Comparison of ENCODE assay signal across 12 cellular contexts in the genomic region with DNA sequence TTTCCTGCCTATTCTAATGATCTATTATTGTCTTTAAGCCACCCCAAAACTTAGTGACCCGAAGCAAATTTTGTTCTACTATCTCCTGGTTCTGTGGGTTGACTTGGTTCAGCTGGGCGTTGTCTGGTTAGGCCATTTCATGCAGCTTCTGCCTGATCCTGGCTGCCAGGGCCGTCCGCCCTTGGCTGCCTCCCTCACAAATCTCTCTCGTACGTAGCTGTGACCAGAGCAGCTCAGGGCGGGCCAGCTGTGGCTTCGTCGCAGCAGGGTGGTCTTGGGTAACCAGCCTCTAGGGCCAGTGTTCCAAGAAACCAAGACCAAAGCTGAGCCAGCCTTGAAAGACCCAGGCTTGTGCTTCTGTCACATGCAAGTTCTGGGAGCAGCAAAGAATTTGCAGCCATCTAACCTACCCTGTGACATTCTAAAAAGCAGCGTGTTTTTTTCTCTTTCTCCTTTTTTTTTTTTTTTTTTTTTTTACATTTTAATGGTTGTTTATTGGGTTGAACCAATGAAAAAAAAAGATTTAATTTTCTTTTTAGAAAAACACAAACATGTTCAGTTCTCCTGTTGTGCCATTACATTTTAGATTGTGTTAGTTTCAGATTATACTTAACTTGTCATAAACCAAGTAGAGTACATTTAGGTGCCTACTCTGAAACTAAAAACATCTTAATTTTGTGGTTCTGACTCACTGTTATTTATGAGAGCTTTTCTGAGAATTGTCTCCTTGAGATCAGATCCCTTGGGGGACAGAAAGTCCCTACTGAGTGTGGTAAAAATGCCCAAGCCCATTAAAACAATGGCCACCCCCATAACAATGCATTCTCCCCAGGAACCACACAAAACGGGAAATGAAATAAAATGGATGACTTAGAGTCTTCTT.
DNase-seq lines count a peak whose midpoint lies in the region; ATAC-seq, FAIRE-seq and TF ChIP-seq lines count a peak whose summit lies in the region.
"Had no signal": no experiment of that assay in that cellular context is flagged by ENCODE, and none has a peak within 500 bp of the region (broad histone marks: within the 10 kb centered on the region; RNA-seq: fewer than 3 reads in every experiment).

No MANE protein-coding gene starts in this region.

- no peak for TF ChIP-seq EP300 in K562 (IDR thresholded peaks at IDR 0.05; ENCODE audit: low read length)

- H3K9ac ChIP-seq in K562 (ENCODE audit: insufficient read depth in 1 of 2, low read depth in 2 of 2, low read length in 2 of 2) = peak overlapping the region; percentile 59 to 92

- FAIRE-seq in K562 (lab: Jason Lieb, UNC) = peak; percentile 42

- H3K9me3 ChIP-seq in K562 (replicated peaks; ENCODE audit: control insufficient read depth, insufficient read depth, low read depth, low read length) = no peaks in the 10 kb centered on the region
- no peaks in the 10 kb centered on the region for H3K9me3 ChIP-seq in tibial artery
- H3K9me3 ChIP-seq in right atrium auricular region = no peaks in the 10 kb centered on the region
- H3K9me3 ChIP-seq: upper lobe of left lung had no signal

- no peaks in the 10 kb centered on the region for H4K20me1 ChIP-seq in K562 (replicated peaks; ENCODE audit: control insufficient read depth, insufficient read depth, low read length)

- CTCF ChIA-PET in K562 (lab: Yijun Ruan, JAX; ENCODE audit: low intra/inter-chr PET ratio) = interaction anchor here (0.6 kb wide), 1 partner anchor 284 kb away, joined by 4 read pairs; no protein-coding TSS in a partner anchor

- no peaks in the 10 kb centered on the region for H3K9me1 ChIP-seq in K562 (ENCODE audit: control insufficient read depth, insufficient read depth, low read length)

- peaks cover 48% of the 10 kb centered on the region for H3K79me2 ChIP-seq in K562 (ENCODE audit: control insufficient read depth, insufficient read depth, low read length)

- ATAC-seq in GM19324 (IDR thresholded peaks at IDR 0.05; ENCODE audit: low FRiP score, unreplicated experiment) (peak; percentile 49), HG03159 (IDR thresholded peaks at IDR 0.05; ENCODE audit: unreplicated experiment) (peak; percentile 60), K562 (peak; percentile 54), foreskin keratinocyte (no peak)

- in situ Hi-C loops in K562 (cut with MboI) = no loop called here

- peak overlapping the region; percentile 66; the same call in 2 of the 3 replicates for H3K27ac ChIP-seq in K562 (ENCODE audit: extremely low read depth, low read depth, low read length)
- H3K27ac ChIP-seq in foreskin keratinocyte = no peak overlapping the region
- no peak overlapping the region for H3K27ac ChIP-seq in tibial artery
- H3K27ac ChIP-seq in right atrium auricular region = no peak overlapping the region
- H3K27ac ChIP-seq: upper lobe of left lung had no signal

- no peak for TF ChIP-seq POLR2A in K562 (conservative IDR thresholded peaks at IDR 0.05)

- peak overlapping the region; percentile 1; the same call in 1 of the 2 replicates for H3K4me3 ChIP-seq in K562
- no peak overlapping the region for H3K4me3 ChIP-seq in tibial artery
- H3K4me3 ChIP-seq in right atrium auricular region = no peak overlapping the region
- H3K4me3 ChIP-seq: upper lobe of left lung had no signal

- TF ChIP-seq CTCF in K562 (IDR thresholded peaks at IDR 0.05 in 2 of 3, conservative IDR thresholded peaks at IDR 0.05 in 1 of 3; ENCODE audit: insufficient read depth in 2 of 3, low read depth in 1 of 3, low read length in 3 of 3) (no peak), foreskin keratinocyte (conservative IDR thresholded peaks at IDR 0.05) (no peak), tibial artery (IDR thresholded peaks at IDR 0.05) (no peak), right atrium auricular region (IDR thresholded peaks at IDR 0.05) (no peak)

- H2AFZ ChIP-seq in K562 (ENCODE audit: low read depth, low read length) = peak overlapping the region; percentile 85

- no peak for TF ChIP-seq RAD21 in K562 (CRISPR knock-in tag; conservative IDR thresholded peaks at IDR 0.05 in 1 of 2, IDR thresholded peaks at IDR 0.05 in 1 of 2)

- H3K27me3 ChIP-seq in K562 (ENCODE audit: control insufficient read depth in 2 of 2, insufficient read depth in 2 of 2, low read length in 2 of 2) (no peaks in the 10 kb centered on the region), foreskin keratinocyte (no peaks in the 10 kb centered on the region), tibial artery (no peaks in the 10 kb centered on the region), right atrium auricular region (no peaks in the 10 kb centered on the region)
- H3K27me3 ChIP-seq: upper lobe of left lung had no signal

- POLR2A ChIA-PET in K562 (lab: Yijun Ruan, JAX) = interaction anchor here (0.6 to 2.0 kb wide), 5 partner anchors 8 to 141 kb away, joined by 3 to 7 read pairs (median 3); no protein-coding TSS in a partner anchor

- H3K4me1 ChIP-seq in K562 (replicated peaks in 1 of 2; ENCODE audit: control insufficient read depth in 2 of 2, insufficient read depth in 2 of 2, low read length in 2 of 2) = peaks cover 42 to 57% of the 10 kb centered on the region in 2 experiments
- H3K4me1 ChIP-seq in foreskin keratinocyte = peaks cover 4% of the 10 kb centered on the region
- peaks cover 0 to 8% (median 0%) of the 10 kb centered on the region in 4 donors for H3K4me1 ChIP-seq in tibial artery
- H3K4me1 ChIP-seq in right atrium auricular region = peaks cover 0 to 24% of the 10 kb centered on the region in 2 donors

- intact Hi-C loops in K562 (cut with micrococcal nuclease) = loop anchor here (5.0 kb wide), 3 partner anchors 132 to 202 kb away; no protein-coding TSS in a partner anchor
- intact Hi-C loops in tibial artery (cut with DNase I; ENCODE audit: low total_unique reads) = no loop called here

- H3K4me2 ChIP-seq in K562 (ENCODE audit: insufficient read depth, low read length) = peak overlapping the region; percentile 77

- 12% methylated on average over 11 of the region's 11 CpGs for WGBS in K562 (ENCODE audit: insufficient coverage, low coverage, missing lambda C conversion rate)

- BruUV-seq in K562 (replicated peaks; lab: Mats Ljungman, UMichigan) = no TSS peak

- DNase-seq in EH (ENCODE audit: low read depth) = peak; percentile 47
- peak in 3 of 4 experiments; percentile 43 to 64 (median 49) for DNase-seq in K562 (ENCODE audit: extremely low read depth in 1 of 4, low spot score in 3 of 4)
- DNase-seq in GM19238 (ENCODE audit: insufficient read length, low spot score) = no peak
- DNase-seq in foreskin keratinocyte = no peak
- no peak for DNase-seq in tibial artery
- DNase-seq in right atrium auricular region (ENCODE audit: low spot score) = no peak
- DNase-seq: GDM1, NCI-H187 treated with DMSO at 0.1 percent for 48 hours, occipital lobe had no signal

- H3K36me3 ChIP-seq in K562 (ENCODE audit: control insufficient read depth, insufficient read depth, low read length) (no peaks in the 10 kb centered on the region), tibial artery (no peaks in the 10 kb centered on the region), right atrium auricular region (no peaks in the 10 kb centered on the region)
- H3K36me3 ChIP-seq: upper lobe of left lung had no signal

TF ChIP-seq in K562, 482 proteins besides CTCF, POLR2A, EP300 and RAD21 (continues in another document):
- TF ChIP-seq NBN (IDR thresholded peaks at IDR 0.05; ENCODE audit: low read depth) (no peak), CC2D1A (IDR thresholded peaks at IDR 0.05) (no peak), KDM1A (IDR thresholded peaks at IDR 0.05) (no peak), HNRNPH1 (optimal IDR thresholded peaks at IDR 0.05; ENCODE audit: low read depth, low read length) (no peak), NR4A1 (CRISPR knock-in tag; IDR thresholded peaks at IDR 0.05) (no peak), NR4A1 (tag; IDR thresholded peaks at IDR 0.05) (no peak), ZKSCAN8 (CRISPR knock-in tag; IDR thresholded peaks at IDR 0.05) (0 out of 2 replicates have a peak, but pooled peaks have one; percentile 38), KLF1 (tag; IDR thresholded peaks at IDR 0.05) (no peak), ZNF639 (CRISPR knock-in tag; conservative IDR thresholded peaks at IDR 0.05 in 1 of 2, IDR thresholded peaks at IDR 0.05 in 1 of 2) (peak in 1 of 2 experiments; percentile 62; a peak in 2 of 4 replicates), NFATC3 (IDR thresholded peaks at IDR 0.05) (no peak), UBTF (IDR thresholded peaks at IDR 0.05; ENCODE audit: borderline replicate concordance in 1 of 2, low read depth in 2 of 2, low read length in 2 of 2) (0 out of 4 replicates have a peak, but pooled peaks of 1 of the 2 experiments have one; percentile 60), RBM39 (optimal IDR thresholded peaks at IDR 0.05; ENCODE audit: low read depth, low read length) (peak; percentile 30)

Comparison
In these comparisons a context has a peak if more than half of its experiments do, and no peak if none do; other contexts are left out.
1. DNase-seq: peak in EH (single experiment) and K562 (3 of 4); none in GM19238 (single experiment), foreskin keratinocyte (0 of 2), tibial artery (0 of 2) and right atrium auricular region (single experiment).